In genomic region chr10:75121322-75121721, GRCh38 we compare ENCODE assay signal across 16 cellular contexts.
"Had no signal": no experiment of that assay in that cellular context is flagged by ENCODE, and none has a peak within 500 bp of the region (broad histone marks: within the 10 kb centered on the region; RNA-seq: fewer than 3 reads in every experiment).

No MANE protein-coding gene starts in this region.

- H3K27ac ChIP-seq: esophagus muscularis mucosa, SK-N-MC, suprapubic skin had no signal

- H3K4me3 ChIP-seq: esophagus muscularis mucosa, lung, SK-N-MC, suprapubic skin, upper lobe of left lung had no signal

- H3K9me3 ChIP-seq: esophagus muscularis mucosa, suprapubic skin, upper lobe of left lung had no signal

- DNase-seq: activated CD4-positive, CD25-positive, alpha-beta regulatory T cell treated with anti-CD3 and anti-CD28 coated beads, Interleukin-2, amount 50 U/mL, for 72 hours; activated naive CD4-positive, alpha-beta T cell treated with anti-CD3 and anti-CD28 coated beads for 36 hours; foreskin fibroblast; head of caudate nucleus; immature natural killer cell; midbrain; stimulated activated CD4-positive, alpha-beta T cell treated with anti-CD3 and anti-CD28 coated beads, Interleukin-2, amount 100 ng/mL, for 48 hours; stimulated activated naive CD4-positive, alpha-beta T cell treated with Interleukin-2 at 50 U/mL for 16 hours; T1000; upper lobe of left lung had no signal

- H3K27me3 ChIP-seq: esophagus muscularis mucosa, suprapubic skin, upper lobe of left lung had no signal

- H3K4me3 Mint-ChIP-seq: activated naive CD4-positive, alpha-beta T cell treated with anti-CD3 and anti-CD28 coated beads for 36 hours; immature natural killer cell; neural crest cell had no signal

- H3K4me1 Mint-ChIP-seq: neural crest cell had no signal

- H3K36me3 Mint-ChIP-seq: immature natural killer cell had no signal

- H3K27ac Mint-ChIP-seq: activated naive CD4-positive, alpha-beta T cell treated with anti-CD3 and anti-CD28 coated beads for 36 hours; activated T-helper 2 cell treated with anti-CD3 and anti-CD28 coated beads, Interferon-gamma antibody, Interleukin-2, Interleukin-4, amounts not matched to agents 10 μg/mL and 5 μg/mL and 100 μg/mL, durations not matched to agents 14 hours and 24 hours and 36 hours; immature natural killer cell had no signal

- H3K9me3 Mint-ChIP-seq: activated naive CD4-positive, alpha-beta T cell treated with anti-CD3 and anti-CD28 coated beads for 36 hours; activated T-helper 2 cell treated with anti-CD3 and anti-CD28 coated beads, Interferon-gamma antibody, Interleukin-2, Interleukin-4, amounts not matched to agents 10 μg/mL and 5 μg/mL and 100 μg/mL, durations not matched to agents 14 hours and 24 hours and 36 hours; immature natural killer cell; neural crest cell had no signal
